ENCODE assay signal across 1 cellular context in the genomic region with DNA sequence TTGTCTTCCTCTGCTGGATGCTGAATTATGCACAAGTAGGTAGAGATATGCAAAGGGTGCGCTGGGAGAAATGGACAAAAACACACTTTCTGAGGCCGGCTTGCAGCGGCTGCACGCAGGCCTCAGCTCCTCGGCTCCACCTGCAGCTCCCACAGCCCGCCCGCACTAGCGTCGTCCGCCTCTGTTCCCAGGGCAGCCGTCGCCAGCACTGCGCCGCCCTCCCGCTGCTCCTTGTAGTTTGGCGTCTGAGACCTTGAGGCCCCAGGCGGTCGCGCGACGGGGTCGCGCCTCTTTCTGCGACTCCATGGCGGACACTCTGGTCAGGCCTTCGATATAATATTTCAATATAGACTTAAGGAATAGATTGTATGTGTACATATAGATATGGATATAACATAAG.
TF ChIP-seq lines count a peak whose summit lies in the region.

No MANE protein-coding gene starts in this region.

TF ChIP-seq in WTC11, 78 proteins besides CTCF, POLR2A, EP300 and RAD21 (continued from another document):
- TF ChIP-seq, protein P1, sequence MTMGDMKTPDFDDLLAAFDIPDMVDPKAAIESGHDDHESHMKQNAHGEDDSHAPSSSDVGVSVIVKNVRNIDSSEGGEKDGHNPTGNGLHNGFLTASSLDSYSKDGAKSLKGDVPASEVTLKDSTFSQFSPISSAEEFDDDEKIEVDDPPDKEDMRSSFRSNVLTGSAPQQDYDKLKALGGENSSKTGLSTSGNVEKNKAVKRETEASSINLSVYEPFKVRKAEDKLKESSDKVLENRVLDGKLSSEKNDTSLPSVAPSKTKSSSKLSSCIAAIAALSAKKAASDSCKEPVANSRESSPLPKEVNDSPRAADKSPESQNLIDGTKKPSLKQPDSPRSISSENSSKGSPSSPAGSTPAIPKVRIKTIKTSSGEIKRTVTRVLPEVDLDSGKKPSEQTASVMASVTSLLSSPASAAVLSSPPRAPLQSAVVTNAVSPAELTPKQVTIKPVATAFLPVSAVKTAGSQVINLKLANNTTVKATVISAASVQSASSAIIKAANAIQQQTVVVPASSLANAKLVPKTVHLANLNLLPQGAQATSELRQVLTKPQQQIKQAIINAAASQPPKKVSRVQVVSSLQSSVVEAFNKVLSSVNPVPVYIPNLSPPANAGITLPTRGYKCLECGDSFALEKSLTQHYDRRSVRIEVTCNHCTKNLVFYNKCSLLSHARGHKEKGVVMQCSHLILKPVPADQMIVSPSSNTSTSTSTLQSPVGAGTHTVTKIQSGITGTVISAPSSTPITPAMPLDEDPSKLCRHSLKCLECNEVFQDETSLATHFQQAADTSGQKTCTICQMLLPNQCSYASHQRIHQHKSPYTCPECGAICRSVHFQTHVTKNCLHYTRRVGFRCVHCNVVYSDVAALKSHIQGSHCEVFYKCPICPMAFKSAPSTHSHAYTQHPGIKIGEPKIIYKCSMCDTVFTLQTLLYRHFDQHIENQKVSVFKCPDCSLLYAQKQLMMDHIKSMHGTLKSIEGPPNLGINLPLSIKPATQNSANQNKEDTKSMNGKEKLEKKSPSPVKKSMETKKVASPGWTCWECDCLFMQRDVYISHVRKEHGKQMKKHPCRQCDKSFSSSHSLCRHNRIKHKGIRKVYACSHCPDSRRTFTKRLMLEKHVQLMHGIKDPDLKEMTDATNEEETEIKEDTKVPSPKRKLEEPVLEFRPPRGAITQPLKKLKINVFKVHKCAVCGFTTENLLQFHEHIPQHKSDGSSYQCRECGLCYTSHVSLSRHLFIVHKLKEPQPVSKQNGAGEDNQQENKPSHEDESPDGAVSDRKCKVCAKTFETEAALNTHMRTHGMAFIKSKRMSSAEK (CRISPR knock-in tag; IDR thresholded peaks at IDR 0.05; ENCODE audit: borderline replicate concordance): no peak
- TF ChIP-seq ZNF423 (CRISPR knock-in tag; IDR thresholded peaks at IDR 0.05): no peak
- TF ChIP-seq, protein P2, sequence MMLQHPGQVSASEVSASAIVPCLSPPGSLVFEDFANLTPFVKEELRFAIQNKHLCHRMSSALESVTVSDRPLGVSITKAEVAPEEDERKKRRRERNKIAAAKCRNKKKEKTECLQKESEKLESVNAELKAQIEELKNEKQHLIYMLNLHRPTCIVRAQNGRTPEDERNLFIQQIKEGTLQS (CRISPR knock-in tag; conservative IDR thresholded peaks at IDR 0.05): no peak
- no peak for TF ChIP-seq NFATC4 (CRISPR knock-in tag; IDR thresholded peaks at IDR 0.05)
- TF ChIP-seq GTF2I (CRISPR knock-in tag; conservative IDR thresholded peaks at IDR 0.05): no peak
- no peak for TF ChIP-seq ELF4 (CRISPR knock-in tag; IDR thresholded peaks at IDR 0.05; ENCODE audit: low read depth)
- TF ChIP-seq, protein P3, sequence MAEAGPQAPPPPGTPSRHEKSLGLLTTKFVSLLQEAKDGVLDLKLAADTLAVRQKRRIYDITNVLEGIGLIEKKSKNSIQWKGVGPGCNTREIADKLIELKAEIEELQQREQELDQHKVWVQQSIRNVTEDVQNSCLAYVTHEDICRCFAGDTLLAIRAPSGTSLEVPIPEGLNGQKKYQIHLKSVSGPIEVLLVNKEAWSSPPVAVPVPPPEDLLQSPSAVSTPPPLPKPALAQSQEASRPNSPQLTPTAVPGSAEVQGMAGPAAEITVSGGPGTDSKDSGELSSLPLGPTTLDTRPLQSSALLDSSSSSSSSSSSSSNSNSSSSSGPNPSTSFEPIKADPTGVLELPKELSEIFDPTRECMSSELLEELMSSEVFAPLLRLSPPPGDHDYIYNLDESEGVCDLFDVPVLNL (CRISPR knock-in tag; IDR thresholded peaks at IDR 0.05; ENCODE audit: borderline replicate concordance, low read depth): no peak
